In the genomic region with DNA sequence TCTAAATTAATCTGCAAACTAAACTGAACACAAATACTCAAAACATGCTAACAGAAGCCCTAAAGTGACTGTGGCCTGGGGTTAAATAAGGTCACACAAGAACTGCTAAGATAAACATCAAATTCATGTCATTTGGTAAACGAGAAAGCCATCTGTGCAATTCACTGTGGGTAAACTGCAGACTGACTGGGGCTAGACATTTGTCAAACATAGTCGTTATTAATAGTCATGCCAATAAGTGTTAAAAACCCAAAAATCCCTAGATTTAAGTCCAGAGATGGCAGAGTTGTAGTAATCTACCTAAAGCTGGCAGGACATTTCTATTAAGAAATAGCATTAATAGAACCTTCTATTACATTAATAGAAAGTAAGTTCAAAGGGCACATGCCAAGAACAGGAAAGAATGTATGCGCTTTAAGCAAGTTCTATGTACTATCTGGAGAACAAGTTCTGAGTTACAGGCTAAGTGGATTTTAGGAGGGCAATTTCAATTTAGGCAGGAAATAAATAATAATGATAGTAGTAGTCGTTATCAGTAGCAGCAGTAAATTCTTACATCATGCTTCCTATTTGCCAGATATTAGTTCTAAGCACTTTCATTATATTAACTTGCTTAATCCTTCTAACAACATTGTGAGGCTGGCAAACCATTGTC, we compare ENCODE assay signal across 12 cellular contexts. TPM values are rescaled to one million over a fixed set of nuclear protein-coding genes. Genes with fewer than 3 reads are reported as not detected.
DNase-seq lines count a peak whose midpoint lies in the region; ATAC-seq and TF ChIP-seq lines count a peak whose summit lies in the region.
"Had no signal": no experiment of that assay in that cellular context is flagged by ENCODE, and none has a peak within 500 bp of the region (broad histone marks: within the 10 kb centered on the region; RNA-seq: fewer than 3 reads in every experiment).

No MANE protein-coding gene starts in this region.

- H3K9ac ChIP-seq in BLaER1 treated with 17β-estradiol and CSF1 and Interleukin-3, amounts not matched to agents 10 nM and 100 nM: no peak overlapping the region

- H3K36me3 ChIP-seq in BLaER1 treated with 17β-estradiol and CSF1 and Interleukin-3, amounts not matched to agents 10 nM and 100 nM: peaks cover 4 to 48% (median 25%) of the 10 kb centered on the region in 11 experiments; a peak in 15 of 22 replicates

- H3K4me3 ChIP-seq in BLaER1 treated with 17β-estradiol and CSF1 and Interleukin-3, amounts not matched to agents 10 nM and 100 nM: no peak overlapping the region
- no peak overlapping the region for H3K4me3 ChIP-seq in fibroblast of villous mesenchyme (ENCODE audit: low read depth, low read length)
- H3K4me3 ChIP-seq: esophagus squamous epithelium had no signal

- H3K9me3 ChIP-seq in BLaER1 treated with 17β-estradiol and CSF1 and Interleukin-3, amounts not matched to agents 10 nM and 100 nM (replicated peaks in 1 of 11): no peaks in the 10 kb centered on the region
- H3K9me3 ChIP-seq: esophagus squamous epithelium had no signal

- H3K4me2 ChIP-seq in BLaER1 treated with 17β-estradiol and CSF1 and Interleukin-3, amounts not matched to agents 10 nM and 100 nM: peak overlapping the region in 8 of 11 experiments; percentile 2 to 61 (median 18); a peak in 10 of 22 replicates

- H3K4me1 ChIP-seq in BLaER1 treated with 17β-estradiol and CSF1 and Interleukin-3, amounts not matched to agents 10 nM and 100 nM: peaks cover 6 to 62% (median 20%) of the 10 kb centered on the region in 10 experiments; a peak in 17 of 20 replicates

- DNase-seq in RPMI8226: peak; percentile 86
- DNase-seq in fibroblast of villous mesenchyme (ENCODE audit: low read depth): peak; percentile 11
- no peak for DNase-seq in GM03348 (ENCODE audit: low spot score)
- no peak for DNase-seq in amygdala (lab: John Stamatoyannopoulos, UW)
- DNase-seq in UCSD-AML1 (lab: John Stamatoyannopoulos, UW; ENCODE audit: unreplicated experiment): no peak
- DNase-seq in iPS-NIHi11 (ENCODE audit: low spot score): no peak
- DNase-seq: DMS79, esophagus squamous epithelium, NCI-H1436, substantia nigra had no signal

- peak; percentile 49 for ATAC-seq in GM18909 (IDR thresholded peaks at IDR 0.05; ENCODE audit: poor library complexity, unreplicated experiment)

- H3K27me3 ChIP-seq in BLaER1 treated with 17β-estradiol and CSF1 and Interleukin-3, amounts not matched to agents 10 nM and 100 nM: no peaks in the 10 kb centered on the region
- H3K27me3 ChIP-seq: esophagus squamous epithelium had no signal

- TF ChIP-seq CTCF in fibroblast of villous mesenchyme (IDR thresholded peaks at IDR 0.05; ENCODE audit: insufficient read depth, low read depth, low read length): no peak

- H4K20me1 ChIP-seq in BLaER1 treated with 17β-estradiol and CSF1 and Interleukin-3, amounts not matched to agents 10 nM and 100 nM: peaks cover 0 to 50% (median 0%) of the 10 kb centered on the region in 11 experiments; a peak in 4 of 22 replicates

- no peak overlapping the region for H3K27ac ChIP-seq in BLaER1 treated with 17β-estradiol and CSF1 and Interleukin-3, amounts not matched to agents 10 nM and 100 nM

RNA-seq across cellular contexts. Expression of a gene that starts 8.6 kb away (rescaled TPM):
- total RNA-seq in fibroblast of villous mesenchyme: 41.9 and 57.9 TPM in 2 replicates

Comparison
In these comparisons a context has a peak if more than half of its experiments do, and no peak if none do; other contexts are left out.
1. DNase-seq: peak in RPMI8226 (single experiment) and fibroblast of villous mesenchyme (single experiment); none in GM03348 (single experiment), amygdala (0 of 56), UCSD-AML1 (single experiment) and iPS-NIHi11 (single experiment).